Comparison of ENCODE assay signal across 8 cellular contexts in genomic region chr1:153963030-153963849, GRCh38. TPM values are rescaled to one million over a fixed set of nuclear protein-coding genes. Genes with fewer than 3 reads are reported as not detected.
DNase-seq lines count a peak whose midpoint lies in the region; ATAC-seq and TF ChIP-seq lines count a peak whose summit lies in the region.

A gene with protein sequence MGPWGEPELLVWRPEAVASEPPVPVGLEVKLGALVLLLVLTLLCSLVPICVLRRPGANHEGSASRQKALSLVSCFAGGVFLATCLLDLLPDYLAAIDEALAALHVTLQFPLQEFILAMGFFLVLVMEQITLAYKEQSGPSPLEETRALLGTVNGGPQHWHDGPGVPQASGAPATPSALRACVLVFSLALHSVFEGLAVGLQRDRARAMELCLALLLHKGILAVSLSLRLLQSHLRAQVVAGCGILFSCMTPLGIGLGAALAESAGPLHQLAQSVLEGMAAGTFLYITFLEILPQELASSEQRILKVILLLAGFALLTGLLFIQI (minus strand): TSS chr1:153963537. CDS start chr1:153962715, 822 bp downstream.

- peaks cover 39 to 66% (median 54%) of the 10 kb centered on the region in 4 donors for H3K4me1 Mint-ChIP-seq in CD4-positive, alpha-beta memory T cell
- H3K4me1 Mint-ChIP-seq in memory B cell = peaks cover 42% of the 10 kb centered on the region

- peak within 1 kb of the TSS; percentile 55 to 80 for H3K4me3 ChIP-seq in CD4-positive, alpha-beta memory T cell (ENCODE audit: low read length in 2 of 2)
- H3K4me3 ChIP-seq in HUES6 (ENCODE audit: low read depth, low read length) = peak within 1 kb of the TSS; percentile 89
- peak within 1 kb of the TSS; percentile 97 for H3K4me3 ChIP-seq in NT2/D1 (ENCODE audit: insufficient read length, low read depth)
- H3K4me3 ChIP-seq in effector memory CD4-positive, alpha-beta T cell (ENCODE audit: insufficient read depth, low read depth, low read length, poor library complexity, severe bottlenecking) = peak within 1 kb of the TSS; percentile 71

- H3K36me3 ChIP-seq in CD4-positive, alpha-beta memory T cell (ENCODE audit: insufficient read depth, low read length) = no peaks in the 10 kb centered on the region
- H3K36me3 ChIP-seq in HUES6 (ENCODE audit: control insufficient read depth, insufficient read depth, low read length) (peaks cover 28% of the 10 kb centered on the region), NT2/D1 (ENCODE audit: insufficient read depth, insufficient read length, low read length) (peaks cover 42% of the 10 kb centered on the region)
- H3K36me3 ChIP-seq in effector memory CD4-positive, alpha-beta T cell (ENCODE audit: control insufficient read depth, insufficient read depth, low read length) = peaks cover 8% of the 10 kb centered on the region

- TF ChIP-seq CTCF in GM20000 (IDR thresholded peaks at IDR 0.05; ENCODE audit: extremely low read depth, missing control alignments) = no peak

- no peaks in the 10 kb centered on the region for H3K9me3 Mint-ChIP-seq in CD4-positive, alpha-beta memory T cell
- H3K9me3 Mint-ChIP-seq in memory B cell = no peaks in the 10 kb centered on the region

- peak within 1 kb of the TSS; percentile 90 to 98 (median 94) for H3K4me3 Mint-ChIP-seq in CD4-positive, alpha-beta memory T cell
- peak within 1 kb of the TSS; percentile 85 for H3K4me3 Mint-ChIP-seq in memory B cell

- POLR2A ChIA-PET in CD4-positive, alpha-beta memory T cell (lab: Charles Lee; ENCODE audit: partially characterized antibody) = interaction anchor here (0.6 to 3.3 kb wide), 15 partner anchors 9 to 442 kb away, joined by 3 to 70 read pairs (median 5); partner anchors contain the start of genes DENND4B, GATAD2B, JTB and RPS27

- H3K27me3 ChIP-seq in CD4-positive, alpha-beta memory T cell (ENCODE audit: insufficient read depth, low read length) = no peaks in the 10 kb centered on the region
- H3K27me3 ChIP-seq in HUES6 (ENCODE audit: control insufficient read depth, insufficient read depth, low read length) (no peaks in the 10 kb centered on the region), NT2/D1 (ENCODE audit: insufficient read depth, insufficient read length) (no peaks in the 10 kb centered on the region)
- H3K27me3 ChIP-seq in effector memory CD4-positive, alpha-beta T cell (replicated peaks; ENCODE audit: control insufficient read depth, insufficient read depth, low read length, poor library complexity, severe bottlenecking) = no peaks in the 10 kb centered on the region

- peak; percentile 87 to 97 (median 89) for DNase-seq in CD4-positive, alpha-beta memory T cell
- peak; percentile 89 for DNase-seq in GM20000 (ENCODE audit: low spot score)
- DNase-seq in NT2/D1 (ENCODE audit: low read depth, low spot score) = peak; percentile 99
- DNase-seq in activated CD8-positive, alpha-beta memory T cell treated with anti-CD3 and anti-CD28 coated beads for 4 hours (ENCODE audit: low read depth in 2 of 2) = peak; percentile 87 to 88
- peak; percentile 91 to 96 (median 93) for DNase-seq in effector memory CD4-positive, alpha-beta T cell
- DNase-seq in memory B cell (ENCODE audit: low spot score in 2 of 2) = peak; percentile 87 to 89
- peak; percentile 90 for DNase-seq in stimulated activated CD8-positive, alpha-beta memory T cell treated with anti-CD3 and anti-CD28 coated beads, Interleukin-12 subunit alpha, Interleukin-12 subunit beta, amount 100 ng/mL, for 1 hour (ENCODE audit: low read depth)

- peak within 1 kb of the TSS; percentile 91 for H3K27ac ChIP-seq in CD4-positive, alpha-beta memory T cell (ENCODE audit: low read depth, low read length)
- peak within 1 kb of the TSS; percentile 91 for H3K27ac ChIP-seq in HUES6 (ENCODE audit: low read depth, low read length)
- peak within 1 kb of the TSS; percentile 85 for H3K27ac ChIP-seq in effector memory CD4-positive, alpha-beta T cell (ENCODE audit: insufficient read depth, low read length, poor library complexity, severe bottlenecking)

- H3K9me3 ChIP-seq in CD4-positive, alpha-beta memory T cell (ENCODE audit: control insufficient read depth in 1 of 2, low read length in 2 of 2) = no peaks in the 10 kb centered on the region
- no peaks in the 10 kb centered on the region for H3K9me3 ChIP-seq in HUES6 (ENCODE audit: control insufficient read depth, insufficient read depth, low read depth, low read length)
- H3K9me3 ChIP-seq in NT2/D1 (ENCODE audit: insufficient read depth, low read length) = no peaks in the 10 kb centered on the region
- no peaks in the 10 kb centered on the region for H3K9me3 ChIP-seq in effector memory CD4-positive, alpha-beta T cell (ENCODE audit: control insufficient read depth, low read length)

- H3K4me1 ChIP-seq in CD4-positive, alpha-beta memory T cell (ENCODE audit: insufficient read depth, low read length) = peaks cover 54% of the 10 kb centered on the region
- peaks cover 14% of the 10 kb centered on the region for H3K4me1 ChIP-seq in HUES6 (ENCODE audit: control insufficient read depth, insufficient read depth, low read length)
- peaks cover 11% of the 10 kb centered on the region for H3K4me1 ChIP-seq in NT2/D1 (ENCODE audit: insufficient read depth, insufficient read length)
- peaks cover 32% of the 10 kb centered on the region for H3K4me1 ChIP-seq in effector memory CD4-positive, alpha-beta T cell (ENCODE audit: control insufficient read depth, insufficient read depth, low read length, poor library complexity, severe bottlenecking)

- peak; percentile 40 for ATAC-seq in memory B cell (ENCODE audit: low read depth)

- CTCF ChIA-PET in CD4-positive, alpha-beta memory T cell (lab: Charles Lee; ENCODE audit: partially characterized antibody) = interaction anchor here (1.6 to 8.4 kb wide), 5 partner anchors 13 to 40 kb away, joined by 5 to 70 read pairs (median 12); partner anchors contain the start of genes DENND4B, JTB and RAB13

- peak within 1 kb of the TSS; percentile 86 to 98 (median 97) for H3K27ac Mint-ChIP-seq in CD4-positive, alpha-beta memory T cell
- peak within 1 kb of the TSS; percentile 86 for H3K27ac Mint-ChIP-seq in memory B cell

- peaks cover 0 to 30% of the 10 kb centered on the region in 2 donors for H3K36me3 Mint-ChIP-seq in CD4-positive, alpha-beta memory T cell
- peaks cover 2% of the 10 kb centered on the region for H3K36me3 Mint-ChIP-seq in memory B cell

- no peaks in the 10 kb centered on the region for H3K27me3 Mint-ChIP-seq in CD4-positive, alpha-beta memory T cell
- H3K27me3 Mint-ChIP-seq in memory B cell = no peaks in the 10 kb centered on the region

- intact Hi-C loops in CD4-positive, alpha-beta memory T cell (cut with micrococcal nuclease) = loop anchor here (1.0 kb wide), 1 partner anchor 40 kb away; no protein-coding TSS in a partner anchor

- peak within 1 kb of the TSS; percentile 90 for H3K9ac ChIP-seq in HUES6 (ENCODE audit: low read length)
- peak within 1 kb of the TSS; percentile 99 for H3K9ac ChIP-seq in NT2/D1 (ENCODE audit: insufficient read length, low read depth)

RNA-seq across cellular contexts. Expression of the gene that starts here (rescaled TPM):
- total RNA-seq in CD4-positive, alpha-beta memory T cell = 10 to 100 TPM; 21.6 to 21.9 TPM
- 10 to 100 TPM; 36.3 to 47.3 TPM for polyA plus RNA-seq in CD4-positive, alpha-beta memory T cell

Comparison
In these comparisons a context has a peak if more than half of its experiments do, and no peak if none do; other contexts are left out.
1. Peak in every context shown above with its lines: DNase-seq, ATAC-seq, H3K4me3 ChIP-seq and H3K27ac ChIP-seq.